In the genomic region with DNA sequence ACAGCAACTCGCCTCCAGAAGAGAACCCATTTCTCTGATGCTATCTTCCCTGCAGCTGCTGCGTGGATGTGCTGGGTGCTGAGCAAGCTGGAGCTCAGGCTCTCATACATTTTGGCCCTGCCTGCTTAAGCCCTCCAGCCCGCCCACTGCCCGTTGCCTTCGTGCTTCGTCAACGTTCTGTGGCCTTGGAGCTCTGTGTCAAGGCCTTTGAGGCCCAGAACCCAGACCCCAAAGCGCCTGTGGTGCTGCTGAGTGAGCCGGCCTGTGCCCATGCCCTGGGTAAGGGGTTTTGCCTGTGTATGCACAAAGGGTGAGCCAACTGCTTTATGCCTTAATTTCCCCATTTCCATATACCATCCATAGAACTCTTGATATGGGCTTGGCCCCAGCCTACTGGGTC, we compare ENCODE assay signal across 11 cellular contexts. TPM values are rescaled to one million over a fixed set of nuclear protein-coding genes. Genes with fewer than 3 reads are reported as not detected.
A peak's percentile ranks its signal among the peaks of the same experiment; 100 is the strongest.
DNase-seq lines count a peak whose midpoint lies in the region; ATAC-seq and TF ChIP-seq lines count a peak whose summit lies in the region.
"Had no signal": no experiment of that assay in that cellular context is flagged by ENCODE, and none has a peak within 500 bp of the region (broad histone marks: within the 10 kb centered on the region; RNA-seq: fewer than 3 reads in every experiment).

No MANE protein-coding gene starts in this region.

- H3K4me2 ChIP-seq in hepatocyte, result peak overlapping the region; percentile 87

- no peak for ATAC-seq in activated CD8-positive, alpha-beta T cell treated with anti-CD3 and anti-CD28 coated beads for 36 hours
- ATAC-seq in stimulated activated memory B cell treated with anti-CD40 and anti-IgM and Interleukin-4, amounts not matched to agents 10 μg/mL and 1 μg/mL and 100 μg/mL, for 72 hours, result no peak
- ATAC-seq in GM19351 (IDR thresholded peaks at IDR 0.05; ENCODE audit: unreplicated experiment) (no peak), HG02884 (IDR thresholded peaks at IDR 0.05; ENCODE audit: unreplicated experiment) (no peak)
- ATAC-seq: activated CD4-positive, CD25-positive, alpha-beta regulatory T cell treated with anti-CD3 and anti-CD28 coated beads, Interleukin-2, amount 50 U/mL, for 24 hours had no signal

- peaks cover 16% of the 10 kb centered on the region for H3K36me3 Mint-ChIP-seq in activated naive CD4-positive, alpha-beta T cell treated with anti-CD3 and anti-CD28 coated beads for 36 hours (ENCODE audit: low read depth)
- peaks cover 21% of the 10 kb centered on the region for H3K36me3 Mint-ChIP-seq in activated CD8-positive, alpha-beta T cell treated with anti-CD3 and anti-CD28 coated beads for 36 hours (ENCODE audit: low read depth)
- peaks cover 17% of the 10 kb centered on the region for H3K36me3 Mint-ChIP-seq in stimulated activated memory B cell treated with anti-CD40 and anti-IgM and Interleukin-4, amounts not matched to agents 10 μg/mL and 1 μg/mL and 100 μg/mL, for 72 hours

- no peaks in the 10 kb centered on the region for H3K9me3 Mint-ChIP-seq in activated naive CD4-positive, alpha-beta T cell treated with anti-CD3 and anti-CD28 coated beads for 36 hours
- H3K9me3 Mint-ChIP-seq in activated CD8-positive, alpha-beta T cell treated with anti-CD3 and anti-CD28 coated beads for 36 hours, result no peaks in the 10 kb centered on the region
- H3K9me3 Mint-ChIP-seq in stimulated activated memory B cell treated with anti-CD40 and anti-IgM and Interleukin-4, amounts not matched to agents 10 μg/mL and 1 μg/mL and 100 μg/mL, for 72 hours, result no peaks in the 10 kb centered on the region
- H3K9me3 Mint-ChIP-seq: CD14-positive monocyte had no signal

- peaks cover 28% of the 10 kb centered on the region for H3K4me1 Mint-ChIP-seq in activated naive CD4-positive, alpha-beta T cell treated with anti-CD3 and anti-CD28 coated beads for 36 hours (ENCODE audit: low read depth)
- peaks cover 23% of the 10 kb centered on the region for H3K4me1 Mint-ChIP-seq in activated CD8-positive, alpha-beta T cell treated with anti-CD3 and anti-CD28 coated beads for 36 hours (ENCODE audit: low read depth)
- H3K4me1 Mint-ChIP-seq in stimulated activated memory B cell treated with anti-CD40 and anti-IgM and Interleukin-4, amounts not matched to agents 10 μg/mL and 1 μg/mL and 100 μg/mL, for 72 hours, result peaks cover 43% of the 10 kb centered on the region

- no peak for TF ChIP-seq CTCF in activated CD8-positive, alpha-beta T cell treated with anti-CD3 and anti-CD28 coated beads for 36 hours (IDR thresholded peaks at IDR 0.05)
- no peak for TF ChIP-seq CTCF in hepatocyte (IDR thresholded peaks at IDR 0.05; ENCODE audit: poor library complexity)

- peak overlapping the region; percentile 96 for H3K4me3 Mint-ChIP-seq in activated naive CD4-positive, alpha-beta T cell treated with anti-CD3 and anti-CD28 coated beads for 36 hours
- peak overlapping the region; percentile 85 for H3K4me3 Mint-ChIP-seq in activated CD8-positive, alpha-beta T cell treated with anti-CD3 and anti-CD28 coated beads for 36 hours
- H3K4me3 Mint-ChIP-seq in stimulated activated memory B cell treated with anti-CD40 and anti-IgM and Interleukin-4, amounts not matched to agents 10 μg/mL and 1 μg/mL and 100 μg/mL, for 72 hours, result peak overlapping the region; percentile 92

- H3K27ac ChIP-seq in hepatocyte, result no peak overlapping the region

- peaks cover 6% of the 10 kb centered on the region for H4K20me1 ChIP-seq in hepatocyte (ENCODE audit: insufficient read depth, poor library complexity, severe bottlenecking)

- no peaks in the 10 kb centered on the region for H3K36me3 ChIP-seq in hepatocyte (replicated peaks; ENCODE audit: insufficient read depth, low read depth)

- H3K4me1 ChIP-seq in hepatocyte (ENCODE audit: insufficient read depth), result peaks cover 11% of the 10 kb centered on the region

- H3K27me3 Mint-ChIP-seq in activated naive CD4-positive, alpha-beta T cell treated with anti-CD3 and anti-CD28 coated beads for 36 hours (ENCODE audit: low read depth), result no peaks in the 10 kb centered on the region
- no peaks in the 10 kb centered on the region for H3K27me3 Mint-ChIP-seq in activated CD8-positive, alpha-beta T cell treated with anti-CD3 and anti-CD28 coated beads for 36 hours
- H3K27me3 Mint-ChIP-seq in stimulated activated memory B cell treated with anti-CD40 and anti-IgM and Interleukin-4, amounts not matched to agents 10 μg/mL and 1 μg/mL and 100 μg/mL, for 72 hours, result no peaks in the 10 kb centered on the region

- 94% methylated on average over 9 of the region's 9 CpGs for WGBS in hepatocyte (ENCODE audit: low lambda C conversion rate, missing lambda C conversion rate)

- H3K4me3 ChIP-seq in hepatocyte, result no peak overlapping the region

- CTCF ChIA-PET in activated naive CD4-positive, alpha-beta T cell treated with anti-CD3 and anti-CD28 coated beads for 36 hours (lab: Charles Lee), result interaction anchor here (1.1 to 1.7 kb wide), 3 partner anchors 22 to 77 kb away, joined by 3 to 8 read pairs (median 4); no protein-coding TSS in a partner anchor
- CTCF ChIA-PET in activated CD8-positive, alpha-beta T cell treated with anti-CD3 and anti-CD28 coated beads for 36 hours (lab: Charles Lee), result interaction anchor here (0.7 to 2.9 kb wide), 4 partner anchors 34 to 208 kb away, joined by 3 to 9 read pairs (median 5); no protein-coding TSS in a partner anchor

- intact Hi-C loops in activated naive CD4-positive, alpha-beta T cell treated with anti-CD3 and anti-CD28 coated beads for 36 hours (cut with micrococcal nuclease), result no loop called here
- intact Hi-C loops in activated CD8-positive, alpha-beta T cell treated with anti-CD3 and anti-CD28 coated beads for 36 hours (cut with micrococcal nuclease), result no loop called here

- no peak overlapping the region for H3K27ac Mint-ChIP-seq in activated naive CD4-positive, alpha-beta T cell treated with anti-CD3 and anti-CD28 coated beads for 36 hours
- no peak overlapping the region for H3K27ac Mint-ChIP-seq in activated CD8-positive, alpha-beta T cell treated with anti-CD3 and anti-CD28 coated beads for 36 hours
- peak overlapping the region; percentile 78 for H3K27ac Mint-ChIP-seq in stimulated activated memory B cell treated with anti-CD40 and anti-IgM and Interleukin-4, amounts not matched to agents 10 μg/mL and 1 μg/mL and 100 μg/mL, for 72 hours

- H3K9me3 ChIP-seq in hepatocyte (ENCODE audit: low read depth), result no peaks in the 10 kb centered on the region

- no peaks in the 10 kb centered on the region for H3K9me2 ChIP-seq in hepatocyte (replicated peaks; ENCODE audit: insufficient read depth)

- no peak for DNase-seq in activated naive CD4-positive, alpha-beta T cell treated with anti-CD3 and anti-CD28 coated beads for 36 hours
- DNase-seq in activated naive CD4-positive, alpha-beta T cell treated with Interleukin-2 at 50 U/mL for 16 hours, result no peak
- DNase-seq in activated CD8-positive, alpha-beta T cell treated with anti-CD3 and anti-CD28 coated beads for 36 hours, result no peak
- DNase-seq in hepatocyte (ENCODE audit: low spot score) (no peak), HuH-7 (ENCODE audit: low spot score) (no peak)
- DNase-seq: NCI-H446 treated with DMSO at 0.1 percent for 48 hours had no signal

- H3K27me3 ChIP-seq in hepatocyte, result no peaks in the 10 kb centered on the region

- POLR2A ChIA-PET in activated CD8-positive, alpha-beta T cell treated with anti-CD3 and anti-CD28 coated beads for 36 hours (lab: Charles Lee), result interaction anchor here (0.8 to 2.4 kb wide), 7 partner anchors 16 to 60 kb away, joined by 3 to 9 read pairs (median 4); a partner anchor contains a TSS

- H3K79me2 ChIP-seq in hepatocyte, result peaks cover 20% of the 10 kb centered on the region

- H2AFZ ChIP-seq in hepatocyte, result no peak overlapping the region

RNA-seq across cellular contexts. Expression of a gene that starts 1.1 kb away (rescaled TPM):
- 10 to 100 TPM; 22.2 to 27.7 TPM for total RNA-seq in activated naive CD4-positive, alpha-beta T cell treated with anti-CD3 and anti-CD28 coated beads for 36 hours
- total RNA-seq in activated CD8-positive, alpha-beta T cell treated with anti-CD3 and anti-CD28 coated beads for 36 hours, result 10 to 100 TPM; 29.6 to 34.1 TPM
- 18.6 and 31.5 TPM in 2 replicates for total RNA-seq in hepatocyte
- polyA plus RNA-seq in hepatocyte, result 20.2 and 21.5 TPM in 2 replicates

RNA-seq across cellular contexts. Expression of a gene that starts 3.8 kb away (rescaled TPM):
- 10 to 100 TPM; 44.2 to 52.6 TPM for total RNA-seq in activated naive CD4-positive, alpha-beta T cell treated with anti-CD3 and anti-CD28 coated beads for 36 hours
- 10 to 100 TPM; 67.6 to 75.5 TPM for total RNA-seq in activated CD8-positive, alpha-beta T cell treated with anti-CD3 and anti-CD28 coated beads for 36 hours
- 195 and 216 TPM in 2 replicates for total RNA-seq in hepatocyte
- polyA plus RNA-seq in hepatocyte, result 338 and 366 TPM in 2 replicates

RNA-seq across cellular contexts. Expression of a gene that starts 8.1 kb away (rescaled TPM):
- total RNA-seq in activated naive CD4-positive, alpha-beta T cell treated with anti-CD3 and anti-CD28 coated beads for 36 hours, result 10 to 100 TPM; 18.7 to 19.2 TPM
- total RNA-seq in activated CD8-positive, alpha-beta T cell treated with anti-CD3 and anti-CD28 coated beads for 36 hours, result 10 to 100 TPM; 35.4 to 35.5 TPM
- 45.7 and 48.2 TPM in 2 replicates for total RNA-seq in hepatocyte
- polyA plus RNA-seq in hepatocyte, result 68.8 and 73.8 TPM in 2 replicates

RNA-seq across cellular contexts. Expression of a gene that starts 20.5 kb away (rescaled TPM):
- 1 to 10 TPM in 1 of 2 experiments, under 1 TPM in 1; 0.91 to 1.6 TPM for total RNA-seq in activated naive CD4-positive, alpha-beta T cell treated with anti-CD3 and anti-CD28 coated beads for 36 hours
- 1 to 10 TPM; 1.4 to 1.8 TPM for total RNA-seq in activated CD8-positive, alpha-beta T cell treated with anti-CD3 and anti-CD28 coated beads for 36 hours
- total RNA-seq in hepatocyte, result 11.0 and 13.2 TPM in 2 replicates
- 23.7 and 27.7 TPM in 2 replicates for polyA plus RNA-seq in hepatocyte

RNA-seq across cellular contexts. Expression of a gene that starts 24.2 kb away (rescaled TPM):
- total RNA-seq in activated naive CD4-positive, alpha-beta T cell treated with anti-CD3 and anti-CD28 coated beads for 36 hours, result 10 to 100 TPM in 1 of 2 experiments, 1 to 10 TPM in 1; 8.0 to 12.4 TPM
- 10 to 100 TPM; 16.2 to 16.5 TPM for total RNA-seq in activated CD8-positive, alpha-beta T cell treated with anti-CD3 and anti-CD28 coated beads for 36 hours
- 20.6 and 21.7 TPM in 2 replicates for total RNA-seq in hepatocyte
- polyA plus RNA-seq in hepatocyte, result 25.4 and 30.7 TPM in 2 replicates
